In genomic region chr18:35055105-35055504, GRCh38 we compare ENCODE assay signal across 1 cellular context.
TF ChIP-seq lines count a peak whose summit lies in the region.

No MANE protein-coding gene starts in this region.

TF ChIP-seq in H1, 55 proteins besides CTCF, POLR2A, EP300 and RAD21:
- TF ChIP-seq, protein P1, sequence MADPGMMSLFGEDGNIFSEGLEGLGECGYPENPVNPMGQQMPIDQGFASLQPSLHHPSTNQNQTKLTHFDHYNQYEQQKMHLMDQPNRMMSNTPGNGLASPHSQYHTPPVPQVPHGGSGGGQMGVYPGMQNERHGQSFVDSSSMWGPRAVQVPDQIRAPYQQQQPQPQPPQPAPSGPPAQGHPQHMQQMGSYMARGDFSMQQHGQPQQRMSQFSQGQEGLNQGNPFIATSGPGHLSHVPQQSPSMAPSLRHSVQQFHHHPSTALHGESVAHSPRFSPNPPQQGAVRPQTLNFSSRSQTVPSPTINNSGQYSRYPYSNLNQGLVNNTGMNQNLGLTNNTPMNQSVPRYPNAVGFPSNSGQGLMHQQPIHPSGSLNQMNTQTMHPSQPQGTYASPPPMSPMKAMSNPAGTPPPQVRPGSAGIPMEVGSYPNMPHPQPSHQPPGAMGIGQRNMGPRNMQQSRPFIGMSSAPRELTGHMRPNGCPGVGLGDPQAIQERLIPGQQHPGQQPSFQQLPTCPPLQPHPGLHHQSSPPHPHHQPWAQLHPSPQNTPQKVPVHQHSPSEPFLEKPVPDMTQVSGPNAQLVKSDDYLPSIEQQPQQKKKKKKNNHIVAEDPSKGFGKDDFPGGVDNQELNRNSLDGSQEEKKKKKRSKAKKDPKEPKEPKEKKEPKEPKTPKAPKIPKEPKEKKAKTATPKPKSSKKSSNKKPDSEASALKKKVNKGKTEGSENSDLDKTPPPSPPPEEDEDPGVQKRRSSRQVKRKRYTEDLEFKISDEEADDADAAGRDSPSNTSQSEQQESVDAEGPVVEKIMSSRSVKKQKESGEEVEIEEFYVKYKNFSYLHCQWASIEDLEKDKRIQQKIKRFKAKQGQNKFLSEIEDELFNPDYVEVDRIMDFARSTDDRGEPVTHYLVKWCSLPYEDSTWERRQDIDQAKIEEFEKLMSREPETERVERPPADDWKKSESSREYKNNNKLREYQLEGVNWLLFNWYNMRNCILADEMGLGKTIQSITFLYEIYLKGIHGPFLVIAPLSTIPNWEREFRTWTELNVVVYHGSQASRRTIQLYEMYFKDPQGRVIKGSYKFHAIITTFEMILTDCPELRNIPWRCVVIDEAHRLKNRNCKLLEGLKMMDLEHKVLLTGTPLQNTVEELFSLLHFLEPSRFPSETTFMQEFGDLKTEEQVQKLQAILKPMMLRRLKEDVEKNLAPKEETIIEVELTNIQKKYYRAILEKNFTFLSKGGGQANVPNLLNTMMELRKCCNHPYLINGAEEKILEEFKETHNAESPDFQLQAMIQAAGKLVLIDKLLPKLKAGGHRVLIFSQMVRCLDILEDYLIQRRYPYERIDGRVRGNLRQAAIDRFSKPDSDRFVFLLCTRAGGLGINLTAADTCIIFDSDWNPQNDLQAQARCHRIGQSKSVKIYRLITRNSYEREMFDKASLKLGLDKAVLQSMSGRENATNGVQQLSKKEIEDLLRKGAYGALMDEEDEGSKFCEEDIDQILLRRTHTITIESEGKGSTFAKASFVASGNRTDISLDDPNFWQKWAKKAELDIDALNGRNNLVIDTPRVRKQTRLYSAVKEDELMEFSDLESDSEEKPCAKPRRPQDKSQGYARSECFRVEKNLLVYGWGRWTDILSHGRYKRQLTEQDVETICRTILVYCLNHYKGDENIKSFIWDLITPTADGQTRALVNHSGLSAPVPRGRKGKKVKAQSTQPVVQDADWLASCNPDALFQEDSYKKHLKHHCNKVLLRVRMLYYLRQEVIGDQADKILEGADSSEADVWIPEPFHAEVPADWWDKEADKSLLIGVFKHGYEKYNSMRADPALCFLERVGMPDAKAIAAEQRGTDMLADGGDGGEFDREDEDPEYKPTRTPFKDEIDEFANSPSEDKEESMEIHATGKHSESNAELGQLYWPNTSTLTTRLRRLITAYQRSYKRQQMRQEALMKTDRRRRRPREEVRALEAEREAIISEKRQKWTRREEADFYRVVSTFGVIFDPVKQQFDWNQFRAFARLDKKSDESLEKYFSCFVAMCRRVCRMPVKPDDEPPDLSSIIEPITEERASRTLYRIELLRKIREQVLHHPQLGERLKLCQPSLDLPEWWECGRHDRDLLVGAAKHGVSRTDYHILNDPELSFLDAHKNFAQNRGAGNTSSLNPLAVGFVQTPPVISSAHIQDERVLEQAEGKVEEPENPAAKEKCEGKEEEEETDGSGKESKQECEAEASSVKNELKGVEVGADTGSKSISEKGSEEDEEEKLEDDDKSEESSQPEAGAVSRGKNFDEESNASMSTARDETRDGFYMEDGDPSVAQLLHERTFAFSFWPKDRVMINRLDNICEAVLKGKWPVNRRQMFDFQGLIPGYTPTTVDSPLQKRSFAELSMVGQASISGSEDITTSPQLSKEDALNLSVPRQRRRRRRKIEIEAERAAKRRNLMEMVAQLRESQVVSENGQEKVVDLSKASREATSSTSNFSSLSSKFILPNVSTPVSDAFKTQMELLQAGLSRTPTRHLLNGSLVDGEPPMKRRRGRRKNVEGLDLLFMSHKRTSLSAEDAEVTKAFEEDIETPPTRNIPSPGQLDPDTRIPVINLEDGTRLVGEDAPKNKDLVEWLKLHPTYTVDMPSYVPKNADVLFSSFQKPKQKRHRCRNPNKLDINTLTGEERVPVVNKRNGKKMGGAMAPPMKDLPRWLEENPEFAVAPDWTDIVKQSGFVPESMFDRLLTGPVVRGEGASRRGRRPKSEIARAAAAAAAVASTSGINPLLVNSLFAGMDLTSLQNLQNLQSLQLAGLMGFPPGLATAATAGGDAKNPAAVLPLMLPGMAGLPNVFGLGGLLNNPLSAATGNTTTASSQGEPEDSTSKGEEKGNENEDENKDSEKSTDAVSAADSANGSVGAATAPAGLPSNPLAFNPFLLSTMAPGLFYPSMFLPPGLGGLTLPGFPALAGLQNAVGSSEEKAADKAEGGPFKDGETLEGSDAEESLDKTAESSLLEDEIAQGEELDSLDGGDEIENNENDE (IDR thresholded peaks at IDR 0.05; ENCODE audit: insufficient replicate concordance, low read length): no peak
- peak; percentile 84 for TF ChIP-seq E2F6 (IDR thresholded peaks at IDR 0.05)
- TF ChIP-seq ZNF274 (IDR thresholded peaks at IDR 0.05; ENCODE audit: borderline replicate concordance, extremely low read depth, low read length): no peak
TF ChIP-seq in H1: peak in this region for 1.
